Comparison of ENCODE assay signal across 32 cellular contexts in genomic region chr3:58690490-58690889, GRCh38. TPM values are rescaled to one million over a fixed set of nuclear protein-coding genes. Genes with fewer than 3 reads are reported as not detected.
"Had no signal": no experiment of that assay in that cellular context is flagged by ENCODE, and none has a peak within 500 bp of the region (broad histone marks: within the 10 kb centered on the region; RNA-seq: fewer than 3 reads in every experiment).

No MANE protein-coding gene starts in this region.

- H3K4me1 ChIP-seq: neural progenitor cell, parathyroid adenoma, psoas muscle, right lobe of liver, sigmoid colon, tibial nerve, vagina had no signal

- DNase-seq: natural killer cell; occipital lobe; ovary; posterior cingulate gyrus; psoas muscle; right cardiac atrium; right lobe of liver; sigmoid colon; stimulated activated CD4-positive, alpha-beta T cell treated with anti-CD3 and anti-CD28 coated beads, Interleukin-15, amount 100 ng/mL, for 24 hours; stimulated activated CD4-positive, alpha-beta T cell treated with anti-CD3 and anti-CD28 coated beads, Interleukin-2, amount 100 ng/mL, for 24 hours; stimulated activated CD4-positive, alpha-beta T cell treated with anti-CD3 and anti-CD28 coated beads, Interleukin-2, amount 100 ng/mL, for 48 hours; stimulated activated CD4-positive, alpha-beta T cell treated with anti-CD3 and anti-CD28 coated beads, Interleukin-4, amount 100 ng/mL, for 24 hours; stimulated activated naive B cell treated with anti-CD40 and anti-IgM and Interleukin-4, amounts not matched to agents 10 μg/mL and 1 μg/mL and 100 μg/mL, for 72 hours; stimulated activated naive CD4-positive, alpha-beta T cell treated with Interleukin-2 at 50 U/mL for 16 hours; stomach; thyroid gland; trophoblast cell; upper lobe of left lung had no signal

- H3K4me3 ChIP-seq: neural progenitor cell, ovary, psoas muscle, right lobe of liver, sigmoid colon, skin epidermis, stomach, thoracic aorta, thyroid gland, tibial nerve, upper lobe of left lung, vagina had no signal

- FAIRE-seq: urothelium cell line had no signal

- H3K36me3 ChIP-seq: neural progenitor cell, ovary, right lobe of liver, sigmoid colon, stomach, thoracic aorta, thyroid gland, tibial nerve, upper lobe of left lung, vagina had no signal

- H3K27me3 ChIP-seq: neural progenitor cell, ovary, right lobe of liver, sigmoid colon, stomach, thyroid gland, tibial nerve, upper lobe of left lung, vagina had no signal

- H2AFZ ChIP-seq: neural progenitor cell, parathyroid adenoma had no signal

- H3K4me2 ChIP-seq: neural progenitor cell had no signal

- H3K79me2 ChIP-seq: parathyroid adenoma had no signal

- ATAC-seq: natural killer cell; psoas muscle; right cardiac atrium; right lobe of liver; stimulated activated effector memory CD8-positive, alpha-beta T cell treated with anti-CD3 and anti-CD28 coated beads, Interleukin-12 subunit alpha, Interleukin-12 subunit beta, amount 100 ng/mL, for 72 hours; stimulated activated naive B cell treated with anti-CD40 and anti-IgM and Interleukin-4, amounts not matched to agents 10 μg/mL and 1 μg/mL and 100 μg/mL, for 72 hours had no signal

- H3K27ac ChIP-seq: neural progenitor cell, ovary, parathyroid adenoma, psoas muscle, right lobe of liver, sigmoid colon, skin epidermis, stomach, thoracic aorta, thyroid gland, tibial nerve, upper lobe of left lung, vagina had no signal

- H3K9me3 ChIP-seq: ovary, psoas muscle, right lobe of liver, thyroid gland, vagina had no signal

- H3K9ac ChIP-seq: neural progenitor cell, parathyroid adenoma had no signal

RNA-seq across cellular contexts. Expression of gene FAM3D, which starts 23.9 kb away (rescaled TPM):
- total RNA-seq: natural killer cell, occipital lobe, osteoblast, progenitor cell of endocrine pancreas, psoas muscle, renal cortical epithelial cell, right lobe of liver, subcutaneous adipose tissue, temporal lobe, thoracic aorta, tibial nerve had no signal
- polyA plus RNA-seq: neural cell, ovary had no signal
